ENCODE assay signal across 28 cellular contexts in genomic region chr11:109121173-109121938, GRCh38.
"Had no signal": no experiment of that assay in that cellular context is flagged by ENCODE, and none has a peak within 500 bp of the region (broad histone marks: within the 10 kb centered on the region; RNA-seq: fewer than 3 reads in every experiment).

No MANE protein-coding gene starts in this region.

- H3K27me3 Mint-ChIP-seq: activated CD8-positive, alpha-beta T cell treated with anti-CD3 and anti-CD28 coated beads for 36 hours; activated naive CD8-positive, alpha-beta T cell treated with anti-CD3 and anti-CD28 coated beads, Interleukin-2, amount 10 ng/mL, durations not matched to agents 7 days and 5 days; T-cell had no signal

- H3K4me3 Mint-ChIP-seq: activated CD8-positive, alpha-beta T cell treated with anti-CD3 and anti-CD28 coated beads for 36 hours; activated naive CD8-positive, alpha-beta T cell treated with anti-CD3 and anti-CD28 coated beads, Interleukin-2, amount 10 ng/mL, durations not matched to agents 7 days and 5 days; activated T-cell treated with anti-CD3 and anti-CD28 coated beads, Interleukin-2, amount 50 U/mL, for 72 hours; T-cell had no signal

- H3K4me3 ChIP-seq: adrenal gland, MG63 had no signal

- H3K27ac ChIP-seq: adrenal gland had no signal

- DNase-seq: activated CD4-positive, alpha-beta T cell treated with anti-CD3 and anti-CD28 coated beads for 4 hours; activated CD8-positive, alpha-beta memory T cell treated with anti-CD3 and anti-CD28 coated beads, Interleukin-2, amount 50 U/mL, for 4 hours; activated CD8-positive, alpha-beta T cell treated with anti-CD3 and anti-CD28 coated beads for 36 hours; activated gamma-delta T cell treated with Interleukin-2 at 50 U/mL for 16 hours; activated naive CD4-positive, alpha-beta T cell treated with anti-CD3 and anti-CD28 coated beads, Interleukin-2, amount 50 U/mL, for 16 hours; activated naive CD8-positive, alpha-beta T cell treated with anti-CD3 and anti-CD28 coated beads, Interleukin-2, amount 10 ng/mL, durations not matched to agents 7 days and 5 days; activated T-cell treated with anti-CD3 and anti-CD28 coated beads, Interleukin-2, amount 50 U/mL, for 72 hours; adrenal gland; anterior cingulate cortex; cerebellar nuclear complex; MG63; MV-4-11; NCI-H1092 treated with DMSO at 0.1 percent for 48 hours; NCI-H1417 treated with DMSO at 0.1 percent for 48 hours; NCI-H187; NCI-H2081; NCI-H2171; NCI-H2227 treated with DMSO at 0.1 percent for 48 hours; NCI-H510A; NCI-H526 treated with DMSO at 0.1 percent for 48 hours; PC-3; SHP77 treated with DMSO at 0.1 percent for 48 hours; T-cell; T-helper 2 cell; T1000 had no signal

- H3K9me3 Mint-ChIP-seq: activated CD8-positive, alpha-beta T cell treated with anti-CD3 and anti-CD28 coated beads for 36 hours; activated T-cell treated with anti-CD3 and anti-CD28 coated beads, Interleukin-2, amount 50 U/mL, for 72 hours; activated T-helper 2 cell treated with anti-CD3 and anti-CD28 coated beads, Interferon-gamma antibody, Interleukin-2, Interleukin-4, amounts not matched to agents 10 μg/mL and 5 μg/mL and 100 μg/mL, durations not matched to agents 14 hours and 24 hours and 36 hours; T-cell had no signal

- H3K27me3 ChIP-seq: adrenal gland, MG63 had no signal

- ATAC-seq: activated CD8-positive, alpha-beta T cell treated with anti-CD3 and anti-CD28 coated beads for 36 hours; activated T-cell treated with anti-CD3 and anti-CD28 coated beads, Interleukin-2, amount 50 U/mL, for 72 hours; PC-3; T-cell had no signal

- H3K36me3 Mint-ChIP-seq: activated naive CD8-positive, alpha-beta T cell treated with anti-CD3 and anti-CD28 coated beads, Interleukin-2, amount 10 ng/mL, durations not matched to agents 7 days and 5 days; T-cell had no signal

- H3K27ac Mint-ChIP-seq: activated CD8-positive, alpha-beta T cell treated with anti-CD3 and anti-CD28 coated beads for 36 hours; activated naive CD8-positive, alpha-beta T cell treated with anti-CD3 and anti-CD28 coated beads, Interleukin-2, amount 10 ng/mL, durations not matched to agents 7 days and 5 days; activated T-cell treated with anti-CD3 and anti-CD28 coated beads, Interleukin-2, amount 50 U/mL, for 72 hours; activated T-helper 2 cell treated with anti-CD3 and anti-CD28 coated beads, Interferon-gamma antibody, Interleukin-2, Interleukin-4, amounts not matched to agents 10 μg/mL and 5 μg/mL and 100 μg/mL, durations not matched to agents 14 hours and 24 hours and 36 hours; T-cell had no signal

- FAIRE-seq: RCC 7860, TTC549 had no signal

- H3K36me3 ChIP-seq: adrenal gland, MG63 had no signal

- H3K9me3 ChIP-seq: adrenal gland, MG63 had no signal

- H3K4me1 Mint-ChIP-seq: activated naive CD8-positive, alpha-beta T cell treated with anti-CD3 and anti-CD28 coated beads, Interleukin-2, amount 10 ng/mL, durations not matched to agents 7 days and 5 days; T-cell had no signal

- H3K4me1 ChIP-seq: adrenal gland had no signal
